ENCODE assay signal across 8 cellular contexts in genomic region chr1:171188388-171189266, GRCh38. TPM values are rescaled to one million over a fixed set of nuclear protein-coding genes. Genes with fewer than 3 reads are reported as not detected.
DNase-seq lines count a peak whose midpoint lies in the region; ATAC-seq and TF ChIP-seq lines count a peak whose summit lies in the region.

No MANE protein-coding gene starts in this region.

- H3K36me3 ChIP-seq in breast epithelium, result no peaks in the 10 kb centered on the region

- H3K27me3 ChIP-seq in breast epithelium, result no peaks in the 10 kb centered on the region

- H3K9me3 ChIP-seq in breast epithelium, result no peaks in the 10 kb centered on the region

- in situ Hi-C loops in SK-MEL-5 (cut with HindIII; ENCODE audit: low pct_unique_long_range_greater_than_20kb, low sequenced_read_pairs), result no loop called here

- peak; percentile 70 for ATAC-seq in GM19463 (IDR thresholded peaks at IDR 0.05; ENCODE audit: unreplicated experiment)

- peak overlapping the region in 1 of 2 donors; percentile 56 for H3K27ac ChIP-seq in breast epithelium

- TF ChIP-seq POLR2A in breast epithelium (IDR thresholded peaks at IDR 0.05), result no peak

- DNase-seq in DMS153 treated with DMSO at 0.1 percent for 48 hours (lab: John Stamatoyannopoulos, UW; ENCODE audit: unreplicated experiment), result peak; percentile 92
- DNase-seq in KG1 (lab: John Stamatoyannopoulos, UW), result peak; percentile 3
- peak; percentile 76 for DNase-seq in SK-MEL-5 (ENCODE audit: low read depth, low spot score)
- DNase-seq in breast epithelium (ENCODE audit: low spot score in 2 of 2), result peak in 1 of 2 donors; percentile 23
- peak; percentile 58 for DNase-seq in kidney tubule cell (ENCODE audit: low spot score)
- DNase-seq in stimulated activated CD8-positive, alpha-beta memory T cell treated with anti-CD3 and anti-CD28 coated beads, Interleukin-15, amount 100 ng/mL, for 24 hours (ENCODE audit: low read depth), result peak; percentile 3
- DNase-seq in hippocampal formation (lab: John Stamatoyannopoulos, UW), result no peak

- H3K4me3 ChIP-seq in breast epithelium, result peak overlapping the region in 2 of 3 donors; percentile 43 to 71

- TF ChIP-seq CTCF in breast epithelium (IDR thresholded peaks at IDR 0.05), result peak; percentile 41 to 68 (median 64)

- H3K4me1 ChIP-seq in breast epithelium, result no peaks in the 10 kb centered on the region

- intact Hi-C loops in breast epithelium (cut with DNase I; ENCODE audit: low total_unique reads), result no loop called here

RNA-seq across cellular contexts. Expression of gene FMO2, which starts 3.5 kb away (rescaled TPM):
- total RNA-seq in SK-MEL-5 (2014; rRNA removed; shearing (Covaris generic)), result not detected in 2 replicates
- not detected in 2 replicates for polyA plus RNA-seq in SK-MEL-5 (2015; cell fraction: cytosol; rRNA removed)
- polyA plus RNA-seq in SK-MEL-5 (2015; cell fraction: nucleus; rRNA removed), result not detected in 2 replicates
- 100 to 1,000 TPM in 2 of 3 donors, 10 to 100 TPM in 1; 79.5 to 141 (median 132) TPM for total RNA-seq in breast epithelium

RNA-seq across cellular contexts. Expression of gene FMO1, which starts 59.7 kb away (rescaled TPM):
- not detected in 2 replicates for total RNA-seq in SK-MEL-5 (2014; rRNA removed; shearing (Covaris generic))
- polyA plus RNA-seq in SK-MEL-5 (2015; cell fraction: cytosol; rRNA removed), result not detected in 2 replicates
- polyA plus RNA-seq in SK-MEL-5 (2015; cell fraction: nucleus; rRNA removed), result not detected in 2 replicates
- 1 to 10 TPM; 4.3 to 9.4 (median 7.0) TPM for total RNA-seq in breast epithelium

Comparison
In these comparisons a context has a peak if more than half of its experiments do, and no peak if none do; other contexts are left out.
1. DNase-seq: peak in DMS153 treated with DMSO at 0.1 percent for 48 hours (single experiment), KG1 (single experiment), SK-MEL-5 (single experiment), kidney tubule cell (single experiment) and stimulated activated CD8-positive, alpha-beta memory T cell treated with anti-CD3 and anti-CD28 coated beads, Interleukin-15, amount 100 ng/mL, for 24 hours (single experiment); none in hippocampal formation (0 of 2).
2. RNA of gene FMO2, which starts 3.5 kb away (total RNA-seq): 79.5 to 141 TPM in breast epithelium; not detected in SK-MEL-5; every median in the first group is over 10 times any median in the second.